8 cellular contexts compared by ENCODE assay signal in genomic region chr20:62623488-62624324, GRCh38. TPM values are rescaled to one million over a fixed set of nuclear protein-coding genes. Genes with fewer than 3 reads are reported as not detected.
DNase-seq lines count a peak whose midpoint lies in the region; ATAC-seq and TF ChIP-seq lines count a peak whose summit lies in the region.

No MANE protein-coding gene starts in this region.

- H3K4me3 ChIP-seq in mesenchymal stem cell (ENCODE audit: insufficient read depth in 1 of 2, low read depth in 1 of 2, low read length in 2 of 2): peak overlapping the region in 1 of 2 experiments; percentile 25

- peak overlapping the region; percentile 19 for H3K4me2 ChIP-seq in mesenchymal stem cell (ENCODE audit: low read length, poor library complexity, severe bottlenecking)

- peak overlapping the region; percentile 34 to 95 for H3K18ac ChIP-seq in mesenchymal stem cell (ENCODE audit: low read depth in 1 of 2, low read length in 2 of 2)

- H2BK15ac ChIP-seq in mesenchymal stem cell (ENCODE audit: low read depth, poor library complexity, severe bottlenecking): peak overlapping the region; percentile 38

- H4K91ac ChIP-seq in mesenchymal stem cell (ENCODE audit: low read length): peak overlapping the region; percentile 93

- peaks cover 0 to 6% of the 10 kb centered on the region in 2 experiments for H3K27me3 ChIP-seq in mesenchymal stem cell (ENCODE audit: control insufficient read depth in 1 of 2, insufficient read depth in 1 of 2, low read length in 2 of 2)

- H2AK5ac ChIP-seq in mesenchymal stem cell (ENCODE audit: low read length, severe bottlenecking): peak overlapping the region; percentile 86

- 18% methylated on average over 17 of the region's 23 CpGs for WGBS in mesenchymal stem cell

- peak; percentile 61 for TF ChIP-seq POLR2A in GM18505 (IDR thresholded peaks at IDR 0.05; ENCODE audit: borderline replicate concordance, extremely low read depth, insufficient read depth, insufficient read length)

- peak; percentile 72 for ATAC-seq in GM18505 (IDR thresholded peaks at IDR 0.05; ENCODE audit: unreplicated experiment)
- ATAC-seq in HG02885 (IDR thresholded peaks at IDR 0.05; ENCODE audit: poor library complexity, unreplicated experiment): peak; percentile 87

- no peaks in the 10 kb centered on the region for H3K9me3 ChIP-seq in mesenchymal stem cell (ENCODE audit: control insufficient read depth, low read length)

- H3K14ac ChIP-seq in mesenchymal stem cell (ENCODE audit: low read length in 2 of 2): no peak overlapping the region

- peak overlapping the region; percentile 84 for H2BK120ac ChIP-seq in mesenchymal stem cell (ENCODE audit: low read depth, low read length)

- H4K8ac ChIP-seq in mesenchymal stem cell (ENCODE audit: low read length): peak overlapping the region; percentile 89

- peak; percentile 34 for DNase-seq in NCI-H345 (lab: John Stamatoyannopoulos, UW)
- DNase-seq in activated CD4-positive, alpha-beta T cell treated with anti-CD3 and anti-CD28 coated beads, Interleukin-2, amount 50 U/mL, for 1 hour: peak; percentile 79
- DNase-seq in dermis microvascular lymphatic vessel endothelial cell (ENCODE audit: low read depth in 2 of 2): peak; percentile 90 to 94
- peak; percentile 95 for DNase-seq in mesenchymal stem cell
- DNase-seq in stimulated activated CD8-positive, alpha-beta memory T cell treated with anti-CD3 and anti-CD28 coated beads, Interleukin-2, amount 100 ng/mL, for 1 hour (ENCODE audit: low read depth in 2 of 2): peak; percentile 66 to 70

- peak overlapping the region; percentile 78 for H3K27ac ChIP-seq in 22Rv1
- H3K27ac ChIP-seq in mesenchymal stem cell (ENCODE audit: low read length, poor library complexity, severe bottlenecking): peak overlapping the region; percentile 98

- H3K9ac ChIP-seq in mesenchymal stem cell (ENCODE audit: low read length): peak overlapping the region; percentile 13

- peak overlapping the region; percentile 62 to 75 for H3K4ac ChIP-seq in mesenchymal stem cell (ENCODE audit: low read depth in 1 of 2, low read length in 2 of 2)

- TF ChIP-seq CTCF in 22Rv1 (IDR thresholded peaks at IDR 0.05): no peak

- H2BK5ac ChIP-seq in mesenchymal stem cell (ENCODE audit: low read depth, low read length, poor library complexity, severe bottlenecking): peak overlapping the region; percentile 95

- no peak overlapping the region for H3K23ac ChIP-seq in mesenchymal stem cell (ENCODE audit: low read length in 2 of 2)

- H2AFZ ChIP-seq in mesenchymal stem cell (ENCODE audit: low read depth, low read length): peak overlapping the region; percentile 72

- peak overlapping the region in 1 of 2 experiments; percentile 23 for H2BK12ac ChIP-seq in mesenchymal stem cell (ENCODE audit: low read length in 2 of 2)

- H3K4me1 ChIP-seq in mesenchymal stem cell (ENCODE audit: control insufficient read depth, insufficient read depth, low read depth, low read length): peaks cover 60% of the 10 kb centered on the region

- H3K79me1 ChIP-seq in mesenchymal stem cell (replicated peaks; ENCODE audit: low read length, poor library complexity, severe bottlenecking): no peaks in the 10 kb centered on the region

- no peaks in the 10 kb centered on the region for H3K36me3 ChIP-seq in mesenchymal stem cell (ENCODE audit: control insufficient read depth in 1 of 2, insufficient read depth in 2 of 2, low read depth in 1 of 2, low read length in 2 of 2)

RNA-seq across cellular contexts. Expression of gene SLCO4A1, which starts 18.6 kb away (rescaled TPM):
- total RNA-seq in dermis microvascular lymphatic vessel endothelial cell: 0.51 and 0.90 TPM in 2 replicates
- not detected for polyA plus RNA-seq in mesenchymal stem cell (2013, experiment 1 of 2)
- polyA plus RNA-seq in mesenchymal stem cell (2013, experiment 2 of 2): not detected

Comparison
In these comparisons a context has a peak if more than half of its experiments do, and no peak if none do; other contexts are left out.
1. DNase-seq: peak in every context shown above with its lines; median percentile 95 in mesenchymal stem cell; 92 in dermis microvascular lymphatic vessel endothelial cell; 79 in activated CD4-positive, alpha-beta T cell treated with anti-CD3 and anti-CD28 coated beads, Interleukin-2, amount 50 U/mL, for 1 hour; 68 in stimulated activated CD8-positive, alpha-beta memory T cell treated with anti-CD3 and anti-CD28 coated beads, Interleukin-2, amount 100 ng/mL, for 1 hour; 34 in NCI-H345.